Comparison of ENCODE assay signal across 8 cellular contexts in the genomic region with DNA sequence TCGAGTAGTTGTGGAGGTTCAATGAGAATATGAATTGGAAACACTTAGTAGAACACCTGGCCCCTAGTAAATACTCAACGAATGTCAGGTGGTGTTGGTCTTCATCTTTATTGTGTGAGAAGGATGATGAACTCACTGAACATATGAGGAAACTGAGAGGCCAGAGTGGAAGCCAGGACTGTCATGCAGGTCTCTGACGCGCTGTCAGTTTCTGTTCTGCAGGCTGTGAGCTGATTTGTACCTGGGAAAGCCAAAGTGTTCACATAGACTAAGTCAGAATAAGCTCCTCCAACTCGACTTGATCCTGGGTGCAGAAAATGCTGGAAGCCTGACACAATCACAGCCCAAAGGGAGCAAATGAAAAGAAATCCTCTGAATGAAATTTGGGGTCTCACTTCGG.
DNase-seq lines count a peak whose midpoint lies in the region; ATAC-seq and TF ChIP-seq lines count a peak whose summit lies in the region.

No MANE protein-coding gene starts in this region.

- H3K9me3 ChIP-seq in HUES6 (ENCODE audit: control insufficient read depth, insufficient read depth, low read depth, low read length) (no peaks in the 10 kb centered on the region), sigmoid colon (no peaks in the 10 kb centered on the region)

- H3K4me3 ChIP-seq in HUES6 (ENCODE audit: low read depth, low read length) = no peak overlapping the region
- peak overlapping the region in 3 of 4 donors; percentile 22 to 25 (median 23) for H3K4me3 ChIP-seq in sigmoid colon

- TF ChIP-seq POLR2A in sigmoid colon (IDR thresholded peaks at IDR 0.05) = no peak

- 40 to 59% methylated on average over 6 of the region's 6 CpGs for WGBS in sigmoid colon, 2 donors

- H3K27me3 ChIP-seq in HUES6 (ENCODE audit: control insufficient read depth, insufficient read depth, low read length) (no peaks in the 10 kb centered on the region), sigmoid colon (no peaks in the 10 kb centered on the region)

- no peaks in the 10 kb centered on the region for H3K36me3 ChIP-seq in HUES6 (ENCODE audit: control insufficient read depth, insufficient read depth, low read length)
- H3K36me3 ChIP-seq in sigmoid colon = no peaks in the 10 kb centered on the region

- intact Hi-C loops in sigmoid colon (cut with DNase I) = no loop called here

- no peak for TF ChIP-seq EP300 in sigmoid colon (IDR thresholded peaks at IDR 0.05)

- H3K9ac ChIP-seq in HUES6 (ENCODE audit: low read length) = peak overlapping the region; percentile 7

- H3K27ac ChIP-seq in HUES6 (ENCODE audit: low read depth, low read length) (no peak overlapping the region), sigmoid colon (no peak overlapping the region)

- ATAC-seq in GM18868 (IDR thresholded peaks at IDR 0.05; ENCODE audit: unreplicated experiment) (peak; percentile 78), GM18907 (IDR thresholded peaks at IDR 0.05; ENCODE audit: unreplicated experiment) (no peak)

- DNase-seq in dermis microvascular lymphatic vessel endothelial cell (ENCODE audit: low read depth in 2 of 2) = peak; percentile 2 to 10
- no peak for DNase-seq in sigmoid colon
- no peak for DNase-seq in activated gamma-delta T cell treated with Interleukin-2 at 50 U/mL for 16 hours
- DNase-seq in cortex of kidney (lab: John Stamatoyannopoulos, UW) = no peak
- DNase-seq in activated CD4-positive, CD25-positive, alpha-beta regulatory T cell (lab: John Stamatoyannopoulos, UW) = no peak

- peaks cover 34% of the 10 kb centered on the region for H3K4me1 ChIP-seq in HUES6 (ENCODE audit: control insufficient read depth, insufficient read depth, low read length)
- H3K4me1 ChIP-seq in sigmoid colon = no peaks in the 10 kb centered on the region

- no peak for TF ChIP-seq CTCF in sigmoid colon (IDR thresholded peaks at IDR 0.05)

Comparison
In these comparisons a context has a peak if more than half of its experiments do, and no peak if none do; other contexts are left out.
1. DNase-seq: peak in dermis microvascular lymphatic vessel endothelial cell (2 of 2); none in sigmoid colon (single experiment), activated gamma-delta T cell treated with Interleukin-2 at 50 U/mL for 16 hours (single experiment), cortex of kidney (single experiment) and activated CD4-positive, CD25-positive, alpha-beta regulatory T cell (0 of 4).